1 cellular context compared by ENCODE assay signal in genomic region chr1:8297245-8297644, GRCh38.
TF ChIP-seq lines count a peak whose summit lies in the region.

No MANE protein-coding gene starts in this region.

TF ChIP-seq in K562, 482 proteins besides CTCF, POLR2A, EP300 and RAD21 (continued from another document):
- no peak for TF ChIP-seq MLLT1 (IDR thresholded peaks at IDR 0.05)
- 0 out of 2 replicates have a peak, but pooled peaks have one; percentile 21 for TF ChIP-seq GABPA (tag; conservative IDR thresholded peaks at IDR 0.05; ENCODE audit: low read depth)
- no peak for TF ChIP-seq RBFOX2 (IDR thresholded peaks at IDR 0.05; ENCODE audit: low read depth, low read length)
- TF ChIP-seq POLR3A (IDR thresholded peaks at IDR 0.05; ENCODE audit: borderline replicate concordance, extremely low read depth, insufficient read depth, insufficient read length) = no peak
- TF ChIP-seq ZBTB40 (IDR thresholded peaks at IDR 0.05) = 0 out of 2 replicates have a peak, but pooled peaks have one; percentile 46
- TF ChIP-seq ZBTB40 (CRISPR knock-in tag; IDR thresholded peaks at IDR 0.05) = no peak
- no peak for TF ChIP-seq EGR1 (conservative IDR thresholded peaks at IDR 0.05)
- TF ChIP-seq IFI16 (CRISPR knock-in tag; IDR thresholded peaks at IDR 0.05) = no peak
- no peak for TF ChIP-seq ELK1 (CRISPR knock-in tag; IDR thresholded peaks at IDR 0.05)
- no peak for TF ChIP-seq XRCC4 (IDR thresholded peaks at IDR 0.05; ENCODE audit: extremely low read depth, insufficient read depth, insufficient read length)
- no peak for TF ChIP-seq SREBF1 (IDR thresholded peaks at IDR 0.05; ENCODE audit: borderline replicate concordance, low read depth, low read length)
- TF ChIP-seq SIX5 (IDR thresholded peaks at IDR 0.05; ENCODE audit: borderline replicate concordance in 1 of 2, insufficient read depth in 1 of 2, low read depth in 1 of 2, low read length in 2 of 2) = peak in 1 of 2 experiments; percentile 19; a peak in 1 of 4 replicates
- 0 out of 2 replicates have a peak, but pooled peaks have one; percentile 19 for TF ChIP-seq CXXC5 (CRISPR knock-in tag; IDR thresholded peaks at IDR 0.05)
- TF ChIP-seq ZBTB2 (IDR thresholded peaks at IDR 0.05) = no peak
- TF ChIP-seq NR2C1 (IDR thresholded peaks at IDR 0.05) = peak; percentile 63; the same call in 1 of the 2 replicates
- no peak; the same call in 1 of the 2 replicates for TF ChIP-seq NR2C1 (tag; IDR thresholded peaks at IDR 0.05)
- no peak for TF ChIP-seq NBN (IDR thresholded peaks at IDR 0.05; ENCODE audit: low read depth)
- no peak for TF ChIP-seq CAMTA2 (CRISPR knock-in tag; conservative IDR thresholded peaks at IDR 0.05)
- no peak for TF ChIP-seq HES1 (IDR thresholded peaks at IDR 0.05; ENCODE audit: low read depth)
